ENCODE assay signal across 1 cellular context in the genomic region with DNA sequence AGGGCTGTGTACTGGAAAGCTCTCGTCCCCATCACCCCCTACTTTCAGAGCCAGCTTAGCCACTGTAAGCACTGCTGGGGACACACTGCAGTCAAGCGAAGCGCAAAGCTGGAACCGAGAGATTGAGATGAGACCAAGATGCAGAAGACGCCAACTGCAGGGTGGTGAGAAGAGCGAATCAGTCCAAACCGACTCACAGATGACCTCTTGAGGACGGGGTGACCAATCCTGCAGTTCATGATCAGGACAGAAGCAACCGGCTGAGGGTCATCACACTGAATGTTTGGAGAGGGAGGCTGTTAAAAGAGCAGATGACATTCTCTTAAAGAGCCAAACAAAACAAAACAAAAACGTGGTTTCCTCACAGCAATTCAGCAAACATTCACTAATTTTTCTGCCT.
TF ChIP-seq lines count a peak whose summit lies in the region.

No MANE protein-coding gene starts in this region.

TF ChIP-seq in GM23338, 12 proteins besides CTCF, POLR2A, EP300 and RAD21 (continued from another document):
- TF ChIP-seq ZNF462 (CRISPR knock-in tag; IDR thresholded peaks at IDR 0.05) = no peak
- no peak for TF ChIP-seq ZNF114 (CRISPR knock-in tag; IDR thresholded peaks at IDR 0.05)
- no peak for TF ChIP-seq POLR2AphosphoS5 (IDR thresholded peaks at IDR 0.05; ENCODE audit: low read depth)
- TF ChIP-seq STAT1 (IDR thresholded peaks at IDR 0.05; ENCODE audit: unreplicated experiment) = no peak
- TF ChIP-seq, protein P1, sequence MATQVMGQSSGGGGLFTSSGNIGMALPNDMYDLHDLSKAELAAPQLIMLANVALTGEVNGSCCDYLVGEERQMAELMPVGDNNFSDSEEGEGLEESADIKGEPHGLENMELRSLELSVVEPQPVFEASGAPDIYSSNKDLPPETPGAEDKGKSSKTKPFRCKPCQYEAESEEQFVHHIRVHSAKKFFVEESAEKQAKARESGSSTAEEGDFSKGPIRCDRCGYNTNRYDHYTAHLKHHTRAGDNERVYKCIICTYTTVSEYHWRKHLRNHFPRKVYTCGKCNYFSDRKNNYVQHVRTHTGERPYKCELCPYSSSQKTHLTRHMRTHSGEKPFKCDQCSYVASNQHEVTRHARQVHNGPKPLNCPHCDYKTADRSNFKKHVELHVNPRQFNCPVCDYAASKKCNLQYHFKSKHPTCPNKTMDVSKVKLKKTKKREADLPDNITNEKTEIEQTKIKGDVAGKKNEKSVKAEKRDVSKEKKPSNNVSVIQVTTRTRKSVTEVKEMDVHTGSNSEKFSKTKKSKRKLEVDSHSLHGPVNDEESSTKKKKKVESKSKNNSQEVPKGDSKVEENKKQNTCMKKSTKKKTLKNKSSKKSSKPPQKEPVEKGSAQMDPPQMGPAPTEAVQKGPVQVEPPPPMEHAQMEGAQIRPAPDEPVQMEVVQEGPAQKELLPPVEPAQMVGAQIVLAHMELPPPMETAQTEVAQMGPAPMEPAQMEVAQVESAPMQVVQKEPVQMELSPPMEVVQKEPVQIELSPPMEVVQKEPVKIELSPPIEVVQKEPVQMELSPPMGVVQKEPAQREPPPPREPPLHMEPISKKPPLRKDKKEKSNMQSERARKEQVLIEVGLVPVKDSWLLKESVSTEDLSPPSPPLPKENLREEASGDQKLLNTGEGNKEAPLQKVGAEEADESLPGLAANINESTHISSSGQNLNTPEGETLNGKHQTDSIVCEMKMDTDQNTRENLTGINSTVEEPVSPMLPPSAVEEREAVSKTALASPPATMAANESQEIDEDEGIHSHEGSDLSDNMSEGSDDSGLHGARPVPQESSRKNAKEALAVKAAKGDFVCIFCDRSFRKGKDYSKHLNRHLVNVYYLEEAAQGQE (IDR thresholded peaks at IDR 0.05; ENCODE audit: unreplicated experiment) = no peak
- TF ChIP-seq NANOG (IDR thresholded peaks at IDR 0.05; ENCODE audit: borderline replicate concordance) = no peak
- no peak for TF ChIP-seq JUNB (IDR thresholded peaks at IDR 0.05; ENCODE audit: unreplicated experiment)
- TF ChIP-seq EZH2phosphoT487 (IDR thresholded peaks at IDR 0.05; ENCODE audit: unreplicated experiment) = no peak
- TF ChIP-seq EZH2 (IDR thresholded peaks at IDR 0.05; ENCODE audit: low read depth, unreplicated experiment) = no peak
- no peak for TF ChIP-seq CREB1 (CRISPR knock-in tag; IDR thresholded peaks at IDR 0.05; ENCODE audit: low read depth)
- no peak for TF ChIP-seq ZNF331 (CRISPR knock-in tag; IDR thresholded peaks at IDR 0.05; ENCODE audit: low read depth)
